In the genomic region with DNA sequence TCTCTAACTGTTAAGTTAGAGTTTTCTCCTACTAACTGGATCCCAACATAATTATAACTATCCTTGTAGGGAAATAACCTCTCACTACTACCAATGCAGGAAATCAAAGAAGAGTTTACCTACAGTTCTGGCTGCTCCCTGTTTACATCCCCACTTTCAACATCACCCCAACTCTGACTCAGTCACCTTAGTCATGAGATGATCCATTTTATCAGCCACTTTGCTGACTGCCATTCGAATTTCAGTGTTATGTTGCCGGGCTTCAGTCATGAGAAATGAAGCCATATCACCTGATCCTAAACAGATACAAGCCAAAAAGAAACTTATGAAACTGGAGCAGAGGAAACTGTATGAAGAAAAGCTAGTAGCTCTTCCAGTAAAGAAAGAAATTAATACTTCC, we compare ENCODE assay signal across 25 cellular contexts. TPM values are rescaled to one million over a fixed set of nuclear protein-coding genes. Genes with fewer than 3 reads are reported as not detected.
DNase-seq lines count a peak whose midpoint lies in the region; ATAC-seq and TF ChIP-seq lines count a peak whose summit lies in the region.
"Had no signal": no experiment of that assay in that cellular context is flagged by ENCODE, and none has a peak within 500 bp of the region (broad histone marks: within the 10 kb centered on the region; RNA-seq: fewer than 3 reads in every experiment).

No MANE protein-coding gene starts in this region.

- H3K36me3 Mint-ChIP-seq in activated CD4-positive, alpha-beta memory T cell treated with anti-CD3 and anti-CD28 coated beads, Interleukin-2, amount 10 ng/mL, durations not matched to agents 7 days and 5 days (ENCODE audit: low read depth) = peaks cover 76% of the 10 kb centered on the region
- peaks cover 52% of the 10 kb centered on the region for H3K36me3 Mint-ChIP-seq in activated CD4-positive, alpha-beta memory T cell treated with anti-CD3 and anti-CD28 coated beads for 36 hours

- no peak for DNase-seq in activated CD4-positive, alpha-beta memory T cell treated with anti-CD3 and anti-CD28 coated beads, Interleukin-2, amount 10 ng/mL, durations not matched to agents 7 days and 5 days
- DNase-seq in activated CD4-positive, alpha-beta memory T cell treated with anti-CD3 and anti-CD28 coated beads for 36 hours = no peak
- no peak for DNase-seq in RWPE2 (ENCODE audit: low spot score)
- peak; percentile 0 for DNase-seq in esophagus muscularis mucosa (ENCODE audit: extremely low spot score)
- peak; percentile 21 for DNase-seq in stromal cell of bone marrow (ENCODE audit: low read depth)
- no peak for DNase-seq in suprapubic skin (ENCODE audit: low spot score in 2 of 2)
- no peak for DNase-seq in T1000 (lab: John Stamatoyannopoulos, UW)
- DNase-seq: 8988T; activated CD4-positive, CD25-positive, alpha-beta regulatory T cell; activated CD8-positive, alpha-beta T cell treated with anti-CD3 and anti-CD28 coated beads, Interleukin-2, amount 10 ng/mL, durations not matched to agents 7 days and 5 days; activated gamma-delta T cell treated with Interleukin-2 at 50 U/mL for 16 hours; activated naive CD8-positive, alpha-beta T cell treated with anti-CD3 and anti-CD28 coated beads, Interleukin-2, amount 50 U/mL, for 24 hours; activated T-cell treated with anti-CD3 and anti-CD28 coated beads for 4 hours; CD8-positive, alpha-beta memory T cell; DMS53; GDM1; kidney glomerular epithelial cell; NCI-H1694 treated with DMSO at 0.1 percent for 48 hours; NCI-H748 treated with DMSO at 0.1 percent for 48 hours; Right ventricle myocardium superior; stimulated activated CD8-positive, alpha-beta memory T cell treated with anti-CD3 and anti-CD28 coated beads, Interleukin-4, amount 100 ng/mL, for 48 hours had no signal

- H3K4me1 ChIP-seq in RWPE2 (ENCODE audit: insufficient read depth, poor library complexity, severe bottlenecking) (peaks cover 24% of the 10 kb centered on the region), esophagus muscularis mucosa (no peaks in the 10 kb centered on the region), suprapubic skin (peaks cover 14% of the 10 kb centered on the region)

- POLR2A ChIA-PET in activated CD4-positive, alpha-beta memory T cell treated with anti-CD3 and anti-CD28 coated beads, Interleukin-2, amount 10 ng/mL, durations not matched to agents 7 days and 5 days (lab: Charles Lee) = interaction anchor here (0.9 to 1.1 kb wide), 2 partner anchors 11 to 12 kb away, joined by 3 read pairs; no protein-coding TSS in a partner anchor
- POLR2A ChIA-PET in activated CD4-positive, alpha-beta memory T cell treated with anti-CD3 and anti-CD28 coated beads for 36 hours (lab: Charles Lee) = no interaction called here

- peak overlapping the region; percentile 16 for H3K27ac ChIP-seq in RWPE2 (ENCODE audit: poor library complexity, severe bottlenecking)
- no peak overlapping the region for H3K27ac ChIP-seq in esophagus muscularis mucosa (replicated peaks in 1 of 4)
- H3K27ac ChIP-seq in suprapubic skin = no peak overlapping the region
- H3K27ac ChIP-seq: coronary artery had no signal

- ATAC-seq in RWPE2 (ENCODE audit: low read depth) (no peak), HG02852 (IDR thresholded peaks at IDR 0.05; ENCODE audit: unreplicated experiment) (no peak)
- ATAC-seq: activated CD8-positive, alpha-beta T cell treated with anti-CD3 and anti-CD28 coated beads, Interleukin-2, amount 10 ng/mL, durations not matched to agents 7 days and 5 days; activated naive CD8-positive, alpha-beta T cell treated with anti-CD3 and anti-CD28 coated beads, Interleukin-2, amount 50 U/mL, for 24 hours had no signal

- no peaks in the 10 kb centered on the region for H3K9me3 Mint-ChIP-seq in activated CD4-positive, alpha-beta memory T cell treated with anti-CD3 and anti-CD28 coated beads, Interleukin-2, amount 10 ng/mL, durations not matched to agents 7 days and 5 days
- H3K9me3 Mint-ChIP-seq in activated CD4-positive, alpha-beta memory T cell treated with anti-CD3 and anti-CD28 coated beads for 36 hours = no peaks in the 10 kb centered on the region
- H3K9me3 Mint-ChIP-seq: activated naive CD8-positive, alpha-beta T cell treated with anti-CD3 and anti-CD28 coated beads, Interleukin-2, amount 50 U/mL, for 24 hours; brain; CD8-positive, alpha-beta memory T cell had no signal

- 89% methylated on average over 2 of the region's 2 CpGs for WGBS in esophagus muscularis mucosa
- WGBS in suprapubic skin = 79% methylated on average over 2 of the region's 2 CpGs

- TF ChIP-seq EP300 in esophagus muscularis mucosa (IDR thresholded peaks at IDR 0.05) = no peak
- TF ChIP-seq EP300 in suprapubic skin (IDR thresholded peaks at IDR 0.05) = no peak

- H3K4me3 Mint-ChIP-seq in activated CD4-positive, alpha-beta memory T cell treated with anti-CD3 and anti-CD28 coated beads, Interleukin-2, amount 10 ng/mL, durations not matched to agents 7 days and 5 days = no peak overlapping the region
- H3K4me3 Mint-ChIP-seq in activated CD4-positive, alpha-beta memory T cell treated with anti-CD3 and anti-CD28 coated beads for 36 hours = no peak overlapping the region
- H3K4me3 Mint-ChIP-seq: activated CD8-positive, alpha-beta T cell treated with anti-CD3 and anti-CD28 coated beads, Interleukin-2, amount 10 ng/mL, durations not matched to agents 7 days and 5 days; activated naive CD8-positive, alpha-beta T cell treated with anti-CD3 and anti-CD28 coated beads, Interleukin-2, amount 50 U/mL, for 24 hours; brain; CD8-positive, alpha-beta memory T cell had no signal

- TF ChIP-seq CTCF in RWPE2 (IDR thresholded peaks at IDR 0.05; ENCODE audit: poor library complexity, severe bottlenecking) (no peak), esophagus muscularis mucosa (IDR thresholded peaks at IDR 0.05) (no peak), suprapubic skin (IDR thresholded peaks at IDR 0.05) (no peak)

- CTCF ChIA-PET in activated CD4-positive, alpha-beta memory T cell treated with anti-CD3 and anti-CD28 coated beads, Interleukin-2, amount 10 ng/mL, durations not matched to agents 7 days and 5 days (lab: Charles Lee) = no interaction called here
- CTCF ChIA-PET in activated CD4-positive, alpha-beta memory T cell treated with anti-CD3 and anti-CD28 coated beads for 36 hours (lab: Charles Lee) = no interaction called here

- TF ChIP-seq POLR2A in esophagus muscularis mucosa (IDR thresholded peaks at IDR 0.05; ENCODE audit: low read depth) (no peak), suprapubic skin (IDR thresholded peaks at IDR 0.05) (no peak)

- intact Hi-C loops in activated CD4-positive, alpha-beta memory T cell treated with anti-CD3 and anti-CD28 coated beads for 36 hours (cut with micrococcal nuclease) = no loop called here
- intact Hi-C loops in esophagus muscularis mucosa (cut with DNase I) = no loop called here

- H3K27me3 ChIP-seq in RWPE2 (ENCODE audit: insufficient read depth, poor library complexity, severe bottlenecking) (no peaks in the 10 kb centered on the region), esophagus muscularis mucosa (no peaks in the 10 kb centered on the region), suprapubic skin (no peaks in the 10 kb centered on the region)

- H3K4me1 Mint-ChIP-seq in activated CD4-positive, alpha-beta memory T cell treated with anti-CD3 and anti-CD28 coated beads, Interleukin-2, amount 10 ng/mL, durations not matched to agents 7 days and 5 days = peaks cover 11% of the 10 kb centered on the region
- no peaks in the 10 kb centered on the region for H3K4me1 Mint-ChIP-seq in activated CD4-positive, alpha-beta memory T cell treated with anti-CD3 and anti-CD28 coated beads for 36 hours (ENCODE audit: low read depth)
- H3K4me1 Mint-ChIP-seq: activated naive CD8-positive, alpha-beta T cell treated with anti-CD3 and anti-CD28 coated beads, Interleukin-2, amount 50 U/mL, for 24 hours; brain; CD8-positive, alpha-beta memory T cell had no signal

- no peak overlapping the region for H3K4me3 ChIP-seq in RWPE2 (ENCODE audit: severe bottlenecking)
- no peak overlapping the region for H3K4me3 ChIP-seq in esophagus muscularis mucosa
- H3K4me3 ChIP-seq in suprapubic skin = no peak overlapping the region
- H3K4me3 ChIP-seq: coronary artery had no signal

- H3K9me3 ChIP-seq in RWPE2 (ENCODE audit: severe bottlenecking) (no peaks in the 10 kb centered on the region), esophagus muscularis mucosa (no peaks in the 10 kb centered on the region), suprapubic skin (no peaks in the 10 kb centered on the region)

- no peaks in the 10 kb centered on the region for H3K27me3 Mint-ChIP-seq in activated CD4-positive, alpha-beta memory T cell treated with anti-CD3 and anti-CD28 coated beads, Interleukin-2, amount 10 ng/mL, durations not matched to agents 7 days and 5 days
- H3K27me3 Mint-ChIP-seq in activated CD4-positive, alpha-beta memory T cell treated with anti-CD3 and anti-CD28 coated beads for 36 hours = no peaks in the 10 kb centered on the region
- H3K27me3 Mint-ChIP-seq: activated naive CD8-positive, alpha-beta T cell treated with anti-CD3 and anti-CD28 coated beads, Interleukin-2, amount 50 U/mL, for 24 hours; CD8-positive, alpha-beta memory T cell; progenitor cell of endocrine pancreas had no signal

- H3K27ac Mint-ChIP-seq in activated CD4-positive, alpha-beta memory T cell treated with anti-CD3 and anti-CD28 coated beads, Interleukin-2, amount 10 ng/mL, durations not matched to agents 7 days and 5 days = peak overlapping the region; percentile 4
- H3K27ac Mint-ChIP-seq in activated CD4-positive, alpha-beta memory T cell treated with anti-CD3 and anti-CD28 coated beads for 36 hours = no peak overlapping the region
- H3K27ac Mint-ChIP-seq: activated CD8-positive, alpha-beta T cell treated with anti-CD3 and anti-CD28 coated beads, Interleukin-2, amount 10 ng/mL, durations not matched to agents 7 days and 5 days; activated naive CD8-positive, alpha-beta T cell treated with anti-CD3 and anti-CD28 coated beads, Interleukin-2, amount 50 U/mL, for 24 hours; brain; progenitor cell of endocrine pancreas had no signal

- peaks cover 89% of the 10 kb centered on the region for H3K36me3 ChIP-seq in RWPE2 (ENCODE audit: low read depth)
- H3K36me3 ChIP-seq in esophagus muscularis mucosa = peaks cover 63 to 97% (median 87%) of the 10 kb centered on the region in 4 donors
- H3K36me3 ChIP-seq in suprapubic skin = peaks cover 87% of the 10 kb centered on the region

RNA-seq across cellular contexts. Expression of gene SLC31A2, which starts 33.7 kb away (rescaled TPM):
- 1 to 10 TPM; 3.6 TPM for total RNA-seq in activated CD4-positive, alpha-beta memory T cell treated with anti-CD3 and anti-CD28 coated beads, Interleukin-2, amount 10 ng/mL, durations not matched to agents 7 days and 5 days
- 1 to 10 TPM; 5.1 to 6.7 TPM for total RNA-seq in activated CD4-positive, alpha-beta memory T cell treated with anti-CD3 and anti-CD28 coated beads for 36 hours
- total RNA-seq in esophagus muscularis mucosa (10 to 100 TPM; 11.6 to 19.4 (median 15.8) TPM), suprapubic skin (100 to 1,000 TPM in 2 of 4 donors, 10 to 100 TPM in 2; 49.8 to 114 (median 88.4) TPM)

RNA-seq across cellular contexts. Expression of gene FKBP15, which starts 36.6 kb away (rescaled TPM):
- total RNA-seq in activated CD4-positive, alpha-beta memory T cell treated with anti-CD3 and anti-CD28 coated beads, Interleukin-2, amount 10 ng/mL, durations not matched to agents 7 days and 5 days = 10 to 100 TPM; 34.9 to 38.2 TPM
- 10 to 100 TPM; 25.8 to 27.7 TPM for total RNA-seq in activated CD4-positive, alpha-beta memory T cell treated with anti-CD3 and anti-CD28 coated beads for 36 hours
- total RNA-seq in esophagus muscularis mucosa (10 to 100 TPM; 18.1 to 23.0 (median 20.6) TPM), suprapubic skin (10 to 100 TPM; 26.2 to 45.7 (median 30.5) TPM)

RNA-seq across cellular contexts. Expression of gene SLC31A1, which starts 36.8 kb away (rescaled TPM):
- 10 to 100 TPM in 1 of 2 experiments, 1 to 10 TPM in 1; 9.2 to 10.0 TPM for total RNA-seq in activated CD4-positive, alpha-beta memory T cell treated with anti-CD3 and anti-CD28 coated beads, Interleukin-2, amount 10 ng/mL, durations not matched to agents 7 days and 5 days
- total RNA-seq in activated CD4-positive, alpha-beta memory T cell treated with anti-CD3 and anti-CD28 coated beads for 36 hours = 10 to 100 TPM; 12.1 to 12.5 TPM
- total RNA-seq in esophagus muscularis mucosa (10 to 100 TPM in 1 of 4 donors, 1 to 10 TPM in 3; 8.3 to 10.8 (median 8.9) TPM), suprapubic skin (10 to 100 TPM; 17.1 to 46.3 (median 27.2) TPM)

Comparison
In these comparisons a context has a peak if more than half of its experiments do, and no peak if none do; other contexts are left out.
1. DNase-seq: peak in esophagus muscularis mucosa (single experiment) and stromal cell of bone marrow (single experiment); none in activated CD4-positive, alpha-beta memory T cell treated with anti-CD3 and anti-CD28 coated beads, Interleukin-2, amount 10 ng/mL, durations not matched to agents 7 days and 5 days (single experiment), activated CD4-positive, alpha-beta memory T cell treated with anti-CD3 and anti-CD28 coated beads for 36 hours (single experiment), RWPE2 (single experiment), suprapubic skin (0 of 2) and T1000 (single experiment).